ENCODE assay signal across 27 cellular contexts in the genomic region with DNA sequence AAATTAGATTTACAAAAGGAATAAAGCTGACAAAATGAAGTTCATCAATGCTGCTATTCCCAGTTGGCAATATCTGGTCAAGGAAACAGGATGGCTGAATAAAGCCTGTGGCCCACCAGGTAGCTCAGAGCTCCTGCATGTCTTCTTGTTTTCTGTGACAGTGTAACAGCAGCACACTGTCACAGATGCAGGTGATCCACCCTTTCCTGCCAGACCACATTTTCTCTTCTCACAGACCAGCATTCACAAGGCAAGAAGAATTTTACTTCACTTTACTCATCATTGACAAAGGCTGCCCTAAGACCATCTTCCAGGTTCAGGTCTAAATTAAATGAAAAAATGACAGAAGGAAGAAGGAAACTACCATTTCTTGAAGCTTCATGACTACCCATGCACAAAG.
DNase-seq lines count a peak whose midpoint lies in the region; ATAC-seq, FAIRE-seq and TF ChIP-seq lines count a peak whose summit lies in the region.
"Had no signal": no experiment of that assay in that cellular context is flagged by ENCODE, and none has a peak within 500 bp of the region (broad histone marks: within the 10 kb centered on the region; RNA-seq: fewer than 3 reads in every experiment).

No MANE protein-coding gene starts in this region.

- H3K4me2 ChIP-seq in neural progenitor cell, result no peak overlapping the region
- H3K4me2 ChIP-seq: A549; BLaER1 treated with 17β-estradiol and CSF1 and Interleukin-3, amounts not matched to agents 10 nM and 100 nM had no signal

- peak; percentile 42 for ATAC-seq in esophagus mucosa
- no peak for ATAC-seq in HG03342 (IDR thresholded peaks at IDR 0.05; ENCODE audit: unreplicated experiment)
- no peak for ATAC-seq in HG03469 (IDR thresholded peaks at IDR 0.05; ENCODE audit: unreplicated experiment)
- ATAC-seq: A549, GM12878 had no signal

- H3K4me3 Mint-ChIP-seq in neural progenitor cell, result no peak overlapping the region
- H3K4me3 Mint-ChIP-seq: CD14-positive monocyte; CD4-positive, alpha-beta T cell; CD8-positive, alpha-beta memory T cell had no signal

- no peaks in the 10 kb centered on the region for H4K20me1 ChIP-seq in neural progenitor cell (ENCODE audit: low read depth)
- H4K20me1 ChIP-seq: BLaER1 treated with 17β-estradiol and CSF1 and Interleukin-3, amounts not matched to agents 10 nM and 100 nM had no signal

- no peaks in the 10 kb centered on the region for H3K4me1 Mint-ChIP-seq in neural progenitor cell
- H3K4me1 Mint-ChIP-seq: CD14-positive monocyte; CD8-positive, alpha-beta memory T cell had no signal

- H3K9ac ChIP-seq in neural progenitor cell, result no peak overlapping the region
- H3K9ac ChIP-seq: BLaER1 treated with 17β-estradiol and CSF1 and Interleukin-3, amounts not matched to agents 10 nM and 100 nM; GM23248 had no signal

- H3K9me3 Mint-ChIP-seq in neural progenitor cell, result no peaks in the 10 kb centered on the region
- H3K9me3 Mint-ChIP-seq: CD4-positive, alpha-beta T cell had no signal

- H3K27ac ChIP-seq in neural progenitor cell, result no peak overlapping the region
- H3K27ac ChIP-seq: A549; BLaER1 treated with 17β-estradiol and CSF1 and Interleukin-3, amounts not matched to agents 10 nM and 100 nM; GM23248 had no signal

- H3K79me2 ChIP-seq in neural progenitor cell (ENCODE audit: low read depth), result no peaks in the 10 kb centered on the region

- H3K36me3 Mint-ChIP-seq in neural progenitor cell, result no peaks in the 10 kb centered on the region
- H3K36me3 Mint-ChIP-seq: CD14-positive monocyte; CD8-positive, alpha-beta memory T cell had no signal

- H3K27ac Mint-ChIP-seq in neural progenitor cell, result no peak overlapping the region
- H3K27ac Mint-ChIP-seq: CD14-positive monocyte; CD4-positive, alpha-beta T cell; CD8-positive, alpha-beta memory T cell had no signal

- peak; percentile 66 for FAIRE-seq in urothelium cell line (lab: Jason Lieb, UNC)
- FAIRE-seq: A549, D721Med, GM12878, GM19239, H1 had no signal

- H3K9me3 ChIP-seq in neural progenitor cell (ENCODE audit: low read depth), result no peaks in the 10 kb centered on the region
- H3K9me3 ChIP-seq: A549; BE2C; BLaER1 treated with 17β-estradiol and CSF1 and Interleukin-3, amounts not matched to agents 10 nM and 100 nM had no signal

- H3K36me3 ChIP-seq in neural progenitor cell, result no peaks in the 10 kb centered on the region
- H3K36me3 ChIP-seq: BE2C; BLaER1 treated with 17β-estradiol and CSF1 and Interleukin-3, amounts not matched to agents 10 nM and 100 nM had no signal

- no peaks in the 10 kb centered on the region for H3K27me3 Mint-ChIP-seq in neural progenitor cell (ENCODE audit: insufficient read depth, low read depth)
- H3K27me3 Mint-ChIP-seq: CD4-positive, alpha-beta T cell; CD8-positive, alpha-beta memory T cell had no signal

- H2AFZ ChIP-seq in neural progenitor cell (replicated peaks), result peak overlapping the region; percentile 60
- H2AFZ ChIP-seq: GM23248 had no signal

- peak; percentile 7 for DNase-seq in HT-29 (ENCODE audit: low spot score)
- DNase-seq in neural progenitor cell (ENCODE audit: low spot score), result no peak
- DNase-seq in urothelium cell line (ENCODE audit: low spot score), result no peak
- no peak for DNase-seq in NCI-H82 (lab: John Stamatoyannopoulos, UW)
- DNase-seq: 8988T; ACHN; AML-193; BE2C; CD4-positive, alpha-beta T cell; CD8-positive, alpha-beta memory T cell; DMS 273 treated with DMSO at 0.1 percent for 48 hours; DMS79; EL; GDM1; GM23248; H7; HCEC 1CT had no signal

- peaks cover 8% of the 10 kb centered on the region for H3K4me1 ChIP-seq in neural progenitor cell
- H3K4me1 ChIP-seq: A549, BE2C had no signal

- no peaks in the 10 kb centered on the region for H3K27me3 ChIP-seq in neural progenitor cell
- H3K27me3 ChIP-seq: BE2C; BLaER1 treated with 17β-estradiol and CSF1 and Interleukin-3, amounts not matched to agents 10 nM and 100 nM had no signal

- no peak for TF ChIP-seq CTCF in neural progenitor cell (IDR thresholded peaks at IDR 0.05)

- H3F3A ChIP-seq in neural progenitor cell (ENCODE audit: low read depth), result no peaks in the 10 kb centered on the region

- no peak overlapping the region for H3K4me3 ChIP-seq in neural progenitor cell
- H3K4me3 ChIP-seq: A549; BLaER1 treated with 17β-estradiol and CSF1 and Interleukin-3, amounts not matched to agents 10 nM and 100 nM; GM12878; GM23248 had no signal
